Comparison of ENCODE assay signal across 2 cellular contexts in the genomic region with DNA sequence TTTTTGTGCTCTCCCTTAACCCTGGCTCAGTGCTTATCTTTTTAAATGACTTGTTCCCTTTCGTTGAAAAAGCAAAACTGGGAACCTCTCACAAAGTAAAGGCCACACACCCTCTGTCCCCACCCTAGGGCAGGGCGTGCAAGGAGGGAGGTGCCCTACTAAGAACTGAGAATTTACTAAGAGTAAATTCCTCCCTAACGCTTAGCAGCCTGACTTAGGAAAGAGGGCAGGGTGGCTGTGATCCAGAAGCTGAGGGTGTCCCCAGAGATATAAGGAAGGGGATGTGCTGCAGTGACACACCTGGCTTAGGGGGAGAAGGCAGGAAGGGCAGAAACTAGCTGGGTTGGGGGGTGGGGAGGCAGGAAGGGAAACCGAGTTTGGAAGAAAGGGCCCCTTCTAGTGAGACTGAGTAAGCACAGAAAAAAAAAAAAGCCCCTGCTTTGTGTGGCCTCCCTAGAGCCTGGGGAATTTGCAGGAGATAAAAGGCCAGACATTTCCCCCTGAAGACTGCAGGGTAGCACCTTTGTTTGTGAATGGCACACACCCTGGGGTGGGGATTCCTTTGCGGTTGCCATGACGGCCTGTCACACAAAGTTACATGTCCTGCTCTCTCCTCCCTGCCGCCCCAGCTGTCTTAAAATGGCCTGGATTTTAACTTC.
A peak's percentile ranks its signal among the peaks of the same experiment; 100 is the strongest.
TF ChIP-seq lines count a peak whose summit lies in the region.

No MANE protein-coding gene starts in this region.

TF ChIP-seq in IMR-90, 13 proteins besides CTCF, POLR2A, EP300 and RAD21:
- TF ChIP-seq BHLHE40 (IDR thresholded peaks at IDR 0.05; ENCODE audit: low read depth, low read length) = no peak
- TF ChIP-seq RFX5 (IDR thresholded peaks at IDR 0.05; ENCODE audit: low read depth, low read length) = no peak
- no peak for TF ChIP-seq CEBPB (IDR thresholded peaks at IDR 0.05; ENCODE audit: low read depth, low read length)
- no peak for TF ChIP-seq NFE2L2 (IDR thresholded peaks at IDR 0.05; ENCODE audit: low read depth, low read length)
- TF ChIP-seq, protein P1, sequence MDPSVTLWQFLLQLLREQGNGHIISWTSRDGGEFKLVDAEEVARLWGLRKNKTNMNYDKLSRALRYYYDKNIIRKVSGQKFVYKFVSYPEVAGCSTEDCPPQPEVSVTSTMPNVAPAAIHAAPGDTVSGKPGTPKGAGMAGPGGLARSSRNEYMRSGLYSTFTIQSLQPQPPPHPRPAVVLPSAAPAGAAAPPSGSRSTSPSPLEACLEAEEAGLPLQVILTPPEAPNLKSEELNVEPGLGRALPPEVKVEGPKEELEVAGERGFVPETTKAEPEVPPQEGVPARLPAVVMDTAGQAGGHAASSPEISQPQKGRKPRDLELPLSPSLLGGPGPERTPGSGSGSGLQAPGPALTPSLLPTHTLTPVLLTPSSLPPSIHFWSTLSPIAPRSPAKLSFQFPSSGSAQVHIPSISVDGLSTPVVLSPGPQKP (IDR thresholded peaks at IDR 0.05; ENCODE audit: borderline replicate concordance, low read depth, low read length) = no peak

TF ChIP-seq in H1, 55 proteins besides CTCF, POLR2A, EP300 and RAD21:
- TF ChIP-seq ZNF274 (IDR thresholded peaks at IDR 0.05; ENCODE audit: borderline replicate concordance, extremely low read depth, low read length) (no peak), SP1 (IDR thresholded peaks at IDR 0.05; ENCODE audit: low read depth, low read length) (peak; percentile 89), RBBP5 (IDR thresholded peaks at IDR 0.05; ENCODE audit: borderline replicate concordance, low read depth, low read length) (peak; percentile 83; the same call in 1 of the 2 replicates), RXRA (IDR thresholded peaks at IDR 0.05; ENCODE audit: insufficient read depth, low read depth, low read length) (0 out of 2 replicates have a peak, but pooled peaks have one; percentile 51), EGR1 (IDR thresholded peaks at IDR 0.05; ENCODE audit: borderline replicate concordance, low read depth, low read length) (peak; percentile 61; the same call in 1 of the 2 replicates), SRF (IDR thresholded peaks at IDR 0.05; ENCODE audit: low read depth, low read length) (no peak), GABPA (IDR thresholded peaks at IDR 0.05; ENCODE audit: borderline replicate concordance, insufficient read depth, low read length) (no peak), TAF7 (optimal IDR thresholded peaks at IDR 0.05; ENCODE audit: borderline replicate concordance, low read depth, low read length) (peak; percentile 51), CREB1 (IDR thresholded peaks at IDR 0.05) (peak; percentile 13; the same call in 1 of the 2 replicates), CTBP2 (IDR thresholded peaks at IDR 0.05; ENCODE audit: borderline replicate concordance, insufficient read depth, insufficient read length, low read length) (peak; percentile 56), POU5F1 (IDR thresholded peaks at IDR 0.05; ENCODE audit: low read depth, low read length) (peak; percentile 47; the same call in 1 of the 2 replicates), ASH2L (IDR thresholded peaks at IDR 0.05; ENCODE audit: low read length) (peak; percentile 90), NANOG (IDR thresholded peaks at IDR 0.05; ENCODE audit: insufficient read depth, low read depth, low read length, poor library complexity, severe bottlenecking) (peak; percentile 89), HDAC2 (IDR thresholded peaks at IDR 0.05; ENCODE audit: borderline replicate concordance in 1 of 2, low read depth in 2 of 2, low read length in 2 of 2) (peak; percentile 90 to 98), YY1 (IDR thresholded peaks at IDR 0.05; ENCODE audit: low read depth, low read length) (peak; percentile 76), TEAD4 (IDR thresholded peaks at IDR 0.05; ENCODE audit: low read depth, low read length) (peak; percentile 86), SIN3A (conservative IDR thresholded peaks at IDR 0.05 in 1 of 2, IDR thresholded peaks at IDR 0.05 in 1 of 2; ENCODE audit: low read depth in 1 of 2, low read length in 2 of 2) (0 out of 4 replicates have a peak, but pooled peaks have one; percentile 54 to 60), SAP30 (IDR thresholded peaks at IDR 0.05; ENCODE audit: insufficient read depth, insufficient replicate concordance, low read length) (no peak), MAX (IDR thresholded peaks at IDR 0.05) (peak; percentile 3; the same call in 1 of the 2 replicates), NRF1 (IDR thresholded peaks at IDR 0.05; ENCODE audit: low read depth, low read length) (no peak)
- TF ChIP-seq, protein P2, sequence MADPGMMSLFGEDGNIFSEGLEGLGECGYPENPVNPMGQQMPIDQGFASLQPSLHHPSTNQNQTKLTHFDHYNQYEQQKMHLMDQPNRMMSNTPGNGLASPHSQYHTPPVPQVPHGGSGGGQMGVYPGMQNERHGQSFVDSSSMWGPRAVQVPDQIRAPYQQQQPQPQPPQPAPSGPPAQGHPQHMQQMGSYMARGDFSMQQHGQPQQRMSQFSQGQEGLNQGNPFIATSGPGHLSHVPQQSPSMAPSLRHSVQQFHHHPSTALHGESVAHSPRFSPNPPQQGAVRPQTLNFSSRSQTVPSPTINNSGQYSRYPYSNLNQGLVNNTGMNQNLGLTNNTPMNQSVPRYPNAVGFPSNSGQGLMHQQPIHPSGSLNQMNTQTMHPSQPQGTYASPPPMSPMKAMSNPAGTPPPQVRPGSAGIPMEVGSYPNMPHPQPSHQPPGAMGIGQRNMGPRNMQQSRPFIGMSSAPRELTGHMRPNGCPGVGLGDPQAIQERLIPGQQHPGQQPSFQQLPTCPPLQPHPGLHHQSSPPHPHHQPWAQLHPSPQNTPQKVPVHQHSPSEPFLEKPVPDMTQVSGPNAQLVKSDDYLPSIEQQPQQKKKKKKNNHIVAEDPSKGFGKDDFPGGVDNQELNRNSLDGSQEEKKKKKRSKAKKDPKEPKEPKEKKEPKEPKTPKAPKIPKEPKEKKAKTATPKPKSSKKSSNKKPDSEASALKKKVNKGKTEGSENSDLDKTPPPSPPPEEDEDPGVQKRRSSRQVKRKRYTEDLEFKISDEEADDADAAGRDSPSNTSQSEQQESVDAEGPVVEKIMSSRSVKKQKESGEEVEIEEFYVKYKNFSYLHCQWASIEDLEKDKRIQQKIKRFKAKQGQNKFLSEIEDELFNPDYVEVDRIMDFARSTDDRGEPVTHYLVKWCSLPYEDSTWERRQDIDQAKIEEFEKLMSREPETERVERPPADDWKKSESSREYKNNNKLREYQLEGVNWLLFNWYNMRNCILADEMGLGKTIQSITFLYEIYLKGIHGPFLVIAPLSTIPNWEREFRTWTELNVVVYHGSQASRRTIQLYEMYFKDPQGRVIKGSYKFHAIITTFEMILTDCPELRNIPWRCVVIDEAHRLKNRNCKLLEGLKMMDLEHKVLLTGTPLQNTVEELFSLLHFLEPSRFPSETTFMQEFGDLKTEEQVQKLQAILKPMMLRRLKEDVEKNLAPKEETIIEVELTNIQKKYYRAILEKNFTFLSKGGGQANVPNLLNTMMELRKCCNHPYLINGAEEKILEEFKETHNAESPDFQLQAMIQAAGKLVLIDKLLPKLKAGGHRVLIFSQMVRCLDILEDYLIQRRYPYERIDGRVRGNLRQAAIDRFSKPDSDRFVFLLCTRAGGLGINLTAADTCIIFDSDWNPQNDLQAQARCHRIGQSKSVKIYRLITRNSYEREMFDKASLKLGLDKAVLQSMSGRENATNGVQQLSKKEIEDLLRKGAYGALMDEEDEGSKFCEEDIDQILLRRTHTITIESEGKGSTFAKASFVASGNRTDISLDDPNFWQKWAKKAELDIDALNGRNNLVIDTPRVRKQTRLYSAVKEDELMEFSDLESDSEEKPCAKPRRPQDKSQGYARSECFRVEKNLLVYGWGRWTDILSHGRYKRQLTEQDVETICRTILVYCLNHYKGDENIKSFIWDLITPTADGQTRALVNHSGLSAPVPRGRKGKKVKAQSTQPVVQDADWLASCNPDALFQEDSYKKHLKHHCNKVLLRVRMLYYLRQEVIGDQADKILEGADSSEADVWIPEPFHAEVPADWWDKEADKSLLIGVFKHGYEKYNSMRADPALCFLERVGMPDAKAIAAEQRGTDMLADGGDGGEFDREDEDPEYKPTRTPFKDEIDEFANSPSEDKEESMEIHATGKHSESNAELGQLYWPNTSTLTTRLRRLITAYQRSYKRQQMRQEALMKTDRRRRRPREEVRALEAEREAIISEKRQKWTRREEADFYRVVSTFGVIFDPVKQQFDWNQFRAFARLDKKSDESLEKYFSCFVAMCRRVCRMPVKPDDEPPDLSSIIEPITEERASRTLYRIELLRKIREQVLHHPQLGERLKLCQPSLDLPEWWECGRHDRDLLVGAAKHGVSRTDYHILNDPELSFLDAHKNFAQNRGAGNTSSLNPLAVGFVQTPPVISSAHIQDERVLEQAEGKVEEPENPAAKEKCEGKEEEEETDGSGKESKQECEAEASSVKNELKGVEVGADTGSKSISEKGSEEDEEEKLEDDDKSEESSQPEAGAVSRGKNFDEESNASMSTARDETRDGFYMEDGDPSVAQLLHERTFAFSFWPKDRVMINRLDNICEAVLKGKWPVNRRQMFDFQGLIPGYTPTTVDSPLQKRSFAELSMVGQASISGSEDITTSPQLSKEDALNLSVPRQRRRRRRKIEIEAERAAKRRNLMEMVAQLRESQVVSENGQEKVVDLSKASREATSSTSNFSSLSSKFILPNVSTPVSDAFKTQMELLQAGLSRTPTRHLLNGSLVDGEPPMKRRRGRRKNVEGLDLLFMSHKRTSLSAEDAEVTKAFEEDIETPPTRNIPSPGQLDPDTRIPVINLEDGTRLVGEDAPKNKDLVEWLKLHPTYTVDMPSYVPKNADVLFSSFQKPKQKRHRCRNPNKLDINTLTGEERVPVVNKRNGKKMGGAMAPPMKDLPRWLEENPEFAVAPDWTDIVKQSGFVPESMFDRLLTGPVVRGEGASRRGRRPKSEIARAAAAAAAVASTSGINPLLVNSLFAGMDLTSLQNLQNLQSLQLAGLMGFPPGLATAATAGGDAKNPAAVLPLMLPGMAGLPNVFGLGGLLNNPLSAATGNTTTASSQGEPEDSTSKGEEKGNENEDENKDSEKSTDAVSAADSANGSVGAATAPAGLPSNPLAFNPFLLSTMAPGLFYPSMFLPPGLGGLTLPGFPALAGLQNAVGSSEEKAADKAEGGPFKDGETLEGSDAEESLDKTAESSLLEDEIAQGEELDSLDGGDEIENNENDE (IDR thresholded peaks at IDR 0.05; ENCODE audit: insufficient replicate concordance, low read length) = peak; percentile 25
